ENCODE assay signal across 1 cellular context in genomic region chr7:8121243-8121642, GRCh38.
TF ChIP-seq lines count a peak whose summit lies in the region.

No MANE protein-coding gene starts in this region.

TF ChIP-seq in GM12891, 5 proteins besides CTCF, POLR2A, EP300 and RAD21 (continued from another document):
- no peak for TF ChIP-seq POU2F2 (IDR thresholded peaks at IDR 0.05; ENCODE audit: low read depth, low read length)
- no peak for TF ChIP-seq POLR2AphosphoS5 (IDR thresholded peaks at IDR 0.05; ENCODE audit: low read depth, low read length)
- TF ChIP-seq SPI1 (IDR thresholded peaks at IDR 0.05; ENCODE audit: low read depth, low read length) = no peak
- TF ChIP-seq PAX5 (IDR thresholded peaks at IDR 0.05; ENCODE audit: insufficient read depth, low read length, severe bottlenecking) = no peak
